In the genomic region with DNA sequence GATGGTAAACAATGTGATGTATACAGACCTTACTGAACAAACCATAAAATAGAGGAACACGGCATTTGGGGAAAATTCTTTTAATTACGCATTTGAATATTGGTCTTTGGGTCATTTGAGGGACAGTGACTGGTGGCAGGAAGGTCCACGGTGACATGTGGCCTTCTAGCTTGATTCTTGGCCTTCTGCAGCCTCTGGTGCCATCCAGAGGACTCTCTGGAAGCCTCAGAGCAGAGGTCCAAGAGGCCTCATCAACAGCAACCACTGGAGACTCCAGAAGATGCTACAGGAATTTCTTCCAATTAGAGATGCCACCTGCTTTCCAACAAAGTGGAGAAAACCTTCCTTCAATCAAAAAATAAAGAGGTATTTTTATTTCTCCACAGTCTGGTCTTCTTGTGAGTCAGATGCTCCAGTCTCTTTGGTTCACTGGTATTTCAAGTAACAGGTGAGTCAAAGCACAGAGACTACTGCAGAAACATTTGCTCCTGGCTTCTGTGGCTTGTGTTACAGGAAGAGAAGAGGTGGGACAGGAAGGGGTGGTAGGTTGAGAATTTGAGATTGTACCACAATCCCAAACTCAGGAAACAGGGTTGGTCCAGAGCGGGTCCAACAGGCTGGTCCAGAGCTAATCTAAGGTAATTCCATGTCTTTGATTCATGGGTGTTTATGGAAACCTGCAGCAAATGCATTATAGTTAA, we compare ENCODE assay signal across 1 cellular context.
TF ChIP-seq lines count a peak whose summit lies in the region.

No MANE protein-coding gene starts in this region.

TF ChIP-seq in liver, 16 proteins besides CTCF, POLR2A, EP300 and RAD21 (continued from another document):
- TF ChIP-seq REST (IDR thresholded peaks at IDR 0.05) (no peak), SP1 (IDR thresholded peaks at IDR 0.05) (no peak), FOXA2 (IDR thresholded peaks at IDR 0.05) (no peak), JUND (IDR thresholded peaks at IDR 0.05) (no peak)
- TF ChIP-seq, protein P1, sequence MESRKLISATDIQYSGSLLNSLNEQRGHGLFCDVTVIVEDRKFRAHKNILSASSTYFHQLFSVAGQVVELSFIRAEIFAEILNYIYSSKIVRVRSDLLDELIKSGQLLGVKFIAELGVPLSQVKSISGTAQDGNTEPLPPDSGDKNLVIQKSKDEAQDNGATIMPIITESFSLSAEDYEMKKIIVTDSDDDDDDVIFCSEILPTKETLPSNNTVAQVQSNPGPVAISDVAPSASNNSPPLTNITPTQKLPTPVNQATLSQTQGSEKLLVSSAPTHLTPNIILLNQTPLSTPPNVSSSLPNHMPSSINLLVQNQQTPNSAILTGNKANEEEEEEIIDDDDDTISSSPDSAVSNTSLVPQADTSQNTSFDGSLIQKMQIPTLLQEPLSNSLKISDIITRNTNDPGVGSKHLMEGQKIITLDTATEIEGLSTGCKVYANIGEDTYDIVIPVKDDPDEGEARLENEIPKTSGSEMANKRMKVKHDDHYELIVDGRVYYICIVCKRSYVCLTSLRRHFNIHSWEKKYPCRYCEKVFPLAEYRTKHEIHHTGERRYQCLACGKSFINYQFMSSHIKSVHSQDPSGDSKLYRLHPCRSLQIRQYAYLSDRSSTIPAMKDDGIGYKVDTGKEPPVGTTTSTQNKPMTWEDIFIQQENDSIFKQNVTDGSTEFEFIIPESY (IDR thresholded peaks at IDR 0.05): no peak
